In the genomic region with DNA sequence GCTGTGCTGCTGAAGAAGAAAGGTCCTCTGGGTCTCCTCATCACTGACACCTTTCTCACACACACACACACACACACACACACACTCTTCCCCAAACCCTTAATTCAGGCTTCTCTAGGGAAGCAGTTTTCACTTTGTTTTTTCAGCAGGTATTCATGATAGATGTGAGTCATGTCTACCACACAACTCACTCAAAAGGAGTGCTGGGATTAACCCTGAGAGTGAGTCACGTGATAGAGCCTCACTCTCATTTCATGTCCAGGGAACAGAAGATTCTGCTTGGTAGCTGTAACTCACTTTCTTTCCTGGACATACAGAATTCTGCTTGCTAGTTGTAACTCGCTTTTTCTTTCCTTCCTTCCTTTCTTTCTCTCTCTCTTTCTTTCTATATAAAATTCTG, we compare ENCODE assay signal across 14 cellular contexts. TPM values are rescaled to one million over a fixed set of nuclear protein-coding genes. Genes with fewer than 3 reads are reported as not detected.
A peak's percentile ranks its signal among the peaks of the same experiment; 100 is the strongest.
DNase-seq lines count a peak whose midpoint lies in the region; ATAC-seq, FAIRE-seq and TF ChIP-seq lines count a peak whose summit lies in the region.
"Had no signal": no experiment of that assay in that cellular context is flagged by ENCODE, and none has a peak within 500 bp of the region (broad histone marks: within the 10 kb centered on the region; RNA-seq: fewer than 3 reads in every experiment).

No MANE protein-coding gene starts in this region.

- no peaks in the 10 kb centered on the region for H4K20me1 ChIP-seq in HepG2 (ENCODE audit: insufficient read depth, low read length)

- WGBS in HepG2 (ENCODE audit: low lambda C conversion rate): 3% methylated on average over 2 of the region's 2 CpGs
- WGBS in right lobe of liver (ENCODE audit: insufficient coverage, low coverage, low lambda C conversion rate, missing lambda C conversion rate): 76% methylated on average over 2 of the region's 2 CpGs

- FAIRE-seq in HepG2 (lab: Jason Lieb, UNC): no peak

- H3K27ac ChIP-seq in HepG2 (ENCODE audit: extremely low read length, insufficient read depth, low read length) (no peak overlapping the region), right lobe of liver (no peak overlapping the region), vagina (no peak overlapping the region), substantia nigra (ENCODE audit: low read depth, low read length, poor library complexity, severe bottlenecking) (no peak overlapping the region)
- H3K27ac ChIP-seq: coronary artery, Peyer's patch, tibial artery, VCaP had no signal

- TF ChIP-seq EP300 in HepG2 (IDR thresholded peaks at IDR 0.05; ENCODE audit: low read depth in 2 of 2, low read length in 2 of 2) (no peak), HepG2 (CRISPR knock-in tag; IDR thresholded peaks at IDR 0.05; ENCODE audit: borderline replicate concordance) (no peak)

- ATAC-seq in HepG2 (no peak), right lobe of liver (no peak)

- no peak for TF ChIP-seq CTCF in HepG2 (CRISPR knock-in tag; IDR thresholded peaks at IDR 0.05)
- TF ChIP-seq CTCF in right lobe of liver (IDR thresholded peaks at IDR 0.05): no peak
- TF ChIP-seq CTCF in vagina (IDR thresholded peaks at IDR 0.05): no peak

- 0 out of 2 replicates have a peak overlapping the region, but pooled peaks have one; percentile 14 for H3K4me2 ChIP-seq in HepG2 (ENCODE audit: low read depth, low read length)

- H3K27me3 ChIP-seq in HepG2 (ENCODE audit: control insufficient read depth in 1 of 2, insufficient read depth in 2 of 2, low read length in 2 of 2) (peaks cover 0 to 4% of the 10 kb centered on the region in 2 experiments; a peak in 2 of 5 replicates), right lobe of liver (no peaks in the 10 kb centered on the region), vagina (no peaks in the 10 kb centered on the region)
- H3K27me3 ChIP-seq: Peyer's patch, tibial artery had no signal

- H3K4me1 ChIP-seq in HepG2 (ENCODE audit: insufficient read depth, low read length): peaks cover 8% of the 10 kb centered on the region
- H3K4me1 ChIP-seq in right lobe of liver: no peaks in the 10 kb centered on the region
- H3K4me1 ChIP-seq in vagina: no peaks in the 10 kb centered on the region
- H3K4me1 ChIP-seq: Peyer's patch, tibial artery had no signal

- no peak for TF ChIP-seq POLR2A in HepG2 (IDR thresholded peaks at IDR 0.05; ENCODE audit: insufficient read depth in 1 of 2, low read depth in 2 of 2, low read length in 2 of 2)
- no peak for TF ChIP-seq POLR2A in right lobe of liver (IDR thresholded peaks at IDR 0.05)
- no peak for TF ChIP-seq POLR2A in vagina (IDR thresholded peaks at IDR 0.05)

- no peak for TF ChIP-seq RAD21 in HepG2 (CRISPR knock-in tag; IDR thresholded peaks at IDR 0.05)

- CTCF ChIA-PET in HepG2 (lab: Yijun Ruan, JAX; ENCODE audit: low intra/inter-chr PET ratio, low total read pairs): no interaction called here

- H3K79me2 ChIP-seq in HepG2 (ENCODE audit: insufficient read depth, low read length): no peaks in the 10 kb centered on the region

- H3K9me3 ChIP-seq in HepG2 (ENCODE audit: low read length) (peaks cover 11% of the 10 kb centered on the region; the same call in 1 of the 2 replicates), right lobe of liver (no peaks in the 10 kb centered on the region), vagina (no peaks in the 10 kb centered on the region)
- H3K9me3 ChIP-seq: Peyer's patch had no signal

- no peak overlapping the region for H3K9ac ChIP-seq in HepG2 (ENCODE audit: insufficient read depth, low read depth, low read length)

- BruUV-seq in HepG2 (replicated peaks; lab: Mats Ljungman, UMichigan): no TSS peak

- in situ Hi-C loops in HepG2 (cut with HindIII; ENCODE audit: extremely low pct_ligation_motif_present, low pct_unique_long_range_greater_than_20kb): no loop called here

- POLR2A ChIA-PET in HepG2 (lab: Yijun Ruan, JAX): no interaction called here

- H3K36me3 ChIP-seq in HepG2 (replicated peaks in 1 of 2; ENCODE audit: control insufficient read depth in 1 of 2, insufficient read depth in 2 of 2, low read length in 2 of 2): no peaks in the 10 kb centered on the region
- H3K36me3 ChIP-seq in right lobe of liver: no peaks in the 10 kb centered on the region
- no peaks in the 10 kb centered on the region for H3K36me3 ChIP-seq in vagina
- H3K36me3 ChIP-seq: Peyer's patch, tibial artery had no signal

- DNase-seq in HepG2 (ENCODE audit: low spot score): no peak
- no peak for DNase-seq in right lobe of liver
- peak; percentile 30 for DNase-seq in SW480 (ENCODE audit: low spot score)
- DNase-seq in fibroblast of peridontal ligament (ENCODE audit: extremely low read depth): peak; percentile 47
- DNase-seq in NCI-H510A treated with DMSO at 0.1 percent for 48 hours (lab: John Stamatoyannopoulos, UW): no peak
- no peak for DNase-seq in vagina (ENCODE audit: extremely low spot score in 2 of 2)
- DNase-seq in substantia nigra (lab: John Stamatoyannopoulos, UW): no peak
- no peak for DNase-seq in SKM-1 (lab: John Stamatoyannopoulos, UW; ENCODE audit: unreplicated experiment)
- DNase-seq: GF-D8, NCI-H2171, Peyer's patch, tibial artery had no signal

- no peak overlapping the region for H3K4me3 ChIP-seq in HepG2 (replicated peaks in 1 of 3; ENCODE audit: insufficient read depth in 1 of 3, low read depth in 2 of 3, low read length in 3 of 3)
- H3K4me3 ChIP-seq in right lobe of liver: no peak overlapping the region
- no peak overlapping the region for H3K4me3 ChIP-seq in vagina
- H3K4me3 ChIP-seq: coronary artery, Peyer's patch, tibial artery had no signal

- no peak overlapping the region for H2AFZ ChIP-seq in HepG2 (ENCODE audit: low read length)

- intact Hi-C loops in HepG2 (cut with micrococcal nuclease; ENCODE audit: unreplicated experiment) (no loop called here), right lobe of liver (cut with DNase I) (no loop called here), vagina (cut with DNase I) (no loop called here)

TF ChIP-seq in HepG2, 621 proteins besides CTCF, POLR2A, EP300 and RAD21 (continues in another document):
- TF ChIP-seq, protein P1, sequence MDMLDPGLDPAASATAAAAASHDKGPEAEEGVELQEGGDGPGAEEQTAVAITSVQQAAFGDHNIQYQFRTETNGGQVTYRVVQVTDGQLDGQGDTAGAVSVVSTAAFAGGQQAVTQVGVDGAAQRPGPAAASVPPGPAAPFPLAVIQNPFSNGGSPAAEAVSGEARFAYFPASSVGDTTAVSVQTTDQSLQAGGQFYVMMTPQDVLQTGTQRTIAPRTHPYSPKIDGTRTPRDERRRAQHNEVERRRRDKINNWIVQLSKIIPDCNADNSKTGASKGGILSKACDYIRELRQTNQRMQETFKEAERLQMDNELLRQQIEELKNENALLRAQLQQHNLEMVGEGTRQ (IDR thresholded peaks at IDR 0.05; ENCODE audit: low read depth, low read length): peak; percentile 71
- TF ChIP-seq, protein P1 (CRISPR knock-in tag; IDR thresholded peaks at IDR 0.05; ENCODE audit: borderline replicate concordance): no peak
- TF ChIP-seq, protein P2, sequence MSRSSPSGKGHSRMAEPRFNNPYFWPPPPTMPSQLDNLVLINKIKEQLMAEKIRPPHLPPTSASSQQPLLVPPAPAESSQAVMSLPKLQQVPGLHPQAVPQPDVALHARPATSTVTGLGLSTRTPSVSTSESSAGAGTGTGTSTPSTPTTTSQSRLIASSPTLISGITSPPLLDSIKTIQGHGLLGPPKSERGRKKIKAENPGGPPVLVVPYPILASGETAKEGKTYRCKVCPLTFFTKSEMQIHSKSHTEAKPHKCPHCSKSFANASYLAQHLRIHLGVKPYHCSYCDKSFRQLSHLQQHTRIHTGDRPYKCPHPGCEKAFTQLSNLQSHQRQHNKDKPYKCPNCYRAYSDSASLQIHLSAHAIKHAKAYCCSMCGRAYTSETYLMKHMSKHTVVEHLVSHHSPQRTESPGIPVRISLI (CRISPR knock-in tag; IDR thresholded peaks at IDR 0.05; ENCODE audit: borderline replicate concordance): no peak
- peak; percentile 88 for TF ChIP-seq RAD51 (IDR thresholded peaks at IDR 0.05; ENCODE audit: borderline replicate concordance)

RNA-seq across cellular contexts. Expression of a gene that starts 45.4 kb away (rescaled TPM):
- total RNA-seq in HepG2 (2016; rRNA removed; fragmentation: Illumina TruSeq; extraction: Trizol): not detected in 2 replicates
- total RNA-seq in HepG2 (2016; cell fraction: cytosol; rRNA removed; fragmentation: Illumina TruSeq; extraction: Trizol; ENCODE audit: low read depth): not detected in 2 replicates
- total RNA-seq in HepG2 (2016; cell fraction: insoluble cytoplasmic fraction; rRNA removed; fragmentation: Illumina TruSeq; extraction: Trizol): not detected in 2 replicates
- not detected in 2 replicates for total RNA-seq in HepG2 (2016; cell fraction: membrane; rRNA removed; fragmentation: Illumina TruSeq; extraction: Trizol)
- total RNA-seq in HepG2 (2016; cell fraction: nucleus; rRNA removed; fragmentation: Illumina TruSeq; extraction: Trizol): not detected in 2 replicates
- polyA plus RNA-seq in HepG2 (2011; rRNA removed): not detected in 2 replicates
- 0.04 and 0.12 TPM in 2 replicates for polyA plus RNA-seq in HepG2 (2011; cell fraction: cytosol; rRNA removed)
- 0.14 and 0.16 TPM in 2 replicates for polyA plus RNA-seq in HepG2 (2011; cell fraction: nucleus; rRNA removed)
- not detected in 2 replicates for polyA plus RNA-seq in HepG2 (2012)
- polyA plus RNA-seq in HepG2 (2016; cell fraction: cytosol; fragmentation: Illumina TruSeq; extraction: Trizol; ENCODE audit: low read depth): not detected in 2 replicates
- not detected in 2 replicates for polyA plus RNA-seq in HepG2 (2016; cell fraction: insoluble cytoplasmic fraction; fragmentation: Illumina TruSeq; extraction: Trizol; ENCODE audit: low read depth)
- not detected in 2 replicates for polyA plus RNA-seq in HepG2 (2016; cell fraction: membrane; fragmentation: Illumina TruSeq; extraction: Trizol; ENCODE audit: low read depth)
- not detected in 2 replicates for polyA plus RNA-seq in HepG2 (2016; cell fraction: nucleus; fragmentation: Illumina TruSeq; extraction: Trizol; ENCODE audit: insufficient read depth, low read depth)
- 0.76 and 313 TPM in 2 replicates for polyA minus RNA-seq in HepG2 (2011; rRNA and poly(A)+ RNA removed; ENCODE audit: low replicate concordance)
- polyA minus RNA-seq in HepG2 (2011; cell fraction: cytosol; rRNA and poly(A)+ RNA removed): 3.5 and 6.8 TPM in 2 replicates
- polyA minus RNA-seq in HepG2 (2011; cell fraction: nucleus; rRNA and poly(A)+ RNA removed): 0.87 and 3.2 TPM in 2 replicates
- 100 to 1,000 TPM in 3 of 6 experiments, 10 to 100 TPM in 3; 39.3 to 160 (median 97.4) TPM for total RNA-seq in right lobe of liver
- total RNA-seq in vagina: 2,692 TPM

Comparison
In these comparisons a context has a peak if more than half of its experiments do, and no peak if none do; other contexts are left out.
1. RNA of a gene that starts 45.4 kb away (total RNA-seq): 2,692 TPM in vagina (single experiment) and 39.3 to 160 TPM in right lobe of liver; not detected in HepG2; every median in the first group is over 10 times any median in the second.
2. DNase-seq: peak in SW480 (single experiment) and fibroblast of peridontal ligament (single experiment); none in HepG2 (single experiment), right lobe of liver (0 of 3), NCI-H510A treated with DMSO at 0.1 percent for 48 hours (single experiment), vagina (0 of 2), substantia nigra (0 of 49) and SKM-1 (single experiment).